In the genomic region with DNA sequence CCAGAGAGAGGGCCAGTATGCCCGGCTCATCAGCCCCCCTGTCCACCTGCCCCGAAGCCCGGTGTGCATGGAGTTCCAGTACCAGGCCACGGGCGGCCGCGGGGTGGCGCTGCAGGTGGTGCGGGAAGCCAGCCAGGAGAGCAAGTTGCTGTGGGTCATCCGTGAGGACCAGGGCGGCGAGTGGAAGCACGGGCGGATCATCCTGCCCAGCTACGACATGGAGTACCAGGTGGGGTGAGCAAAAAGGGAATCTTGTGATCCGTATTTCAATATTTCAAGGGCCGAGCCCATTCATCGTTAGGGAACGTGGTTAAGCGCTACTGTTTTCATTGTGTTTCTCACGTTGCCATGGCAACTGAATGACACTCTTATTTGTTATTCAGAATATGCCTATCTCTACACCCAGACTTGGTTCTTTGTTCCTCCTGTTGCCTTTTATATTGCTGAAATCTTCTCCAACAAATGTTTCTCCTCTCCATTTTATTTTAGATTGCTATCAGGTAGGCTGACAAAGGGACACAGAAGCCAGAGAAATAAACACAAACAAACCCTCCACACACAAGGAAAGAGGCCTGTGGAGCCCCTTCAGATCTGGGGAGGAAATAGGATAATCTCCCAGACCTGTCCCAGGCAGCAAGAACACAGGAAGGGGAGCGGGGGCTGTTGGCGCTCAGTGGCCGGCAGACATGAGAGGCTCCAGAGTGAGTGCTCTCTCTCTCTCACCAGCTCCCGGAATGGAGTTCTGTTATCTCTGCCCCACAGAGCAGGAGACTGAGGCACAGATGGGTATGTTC, we compare ENCODE assay signal across 8 cellular contexts.
DNase-seq lines count a peak whose midpoint lies in the region; ATAC-seq and TF ChIP-seq lines count a peak whose summit lies in the region.

No MANE protein-coding gene starts in this region.

- H3K36me3 Mint-ChIP-seq in activated naive CD4-positive, alpha-beta T cell treated with anti-CD3 and anti-CD28 coated beads for 36 hours (ENCODE audit: low read depth), result no peaks in the 10 kb centered on the region
- H3K36me3 Mint-ChIP-seq in endodermal cell (ENCODE audit: low read depth), result peaks cover 38% of the 10 kb centered on the region

- CTCF ChIA-PET in activated naive CD4-positive, alpha-beta T cell treated with anti-CD3 and anti-CD28 coated beads for 36 hours (lab: Charles Lee), result interaction anchor here (0.8 to 1.4 kb wide), 2 partner anchors 50 to 121 kb away, joined by 4 read pairs; no protein-coding TSS in a partner anchor

- H3K9ac ChIP-seq in endodermal cell (ENCODE audit: extremely low read depth, low read length, poor library complexity, severe bottlenecking) (peak overlapping the region; percentile 35), mesenchymal stem cell (ENCODE audit: low read length) (peak overlapping the region; percentile 76)

- peak overlapping the region; percentile 66 for H4K8ac ChIP-seq in mesenchymal stem cell (ENCODE audit: low read length)

- H3K36me3 ChIP-seq in endodermal cell (ENCODE audit: control insufficient read depth, insufficient read depth, low read length) (peaks cover 67% of the 10 kb centered on the region), mesenchymal stem cell (ENCODE audit: control insufficient read depth in 1 of 2, insufficient read depth in 2 of 2, low read depth in 1 of 2, low read length in 2 of 2) (peaks cover 18 to 50% of the 10 kb centered on the region in 2 experiments), uterus (no peaks in the 10 kb centered on the region)

- peak overlapping the region; percentile 58 to 74 for H3K18ac ChIP-seq in mesenchymal stem cell (ENCODE audit: low read depth in 1 of 2, low read length in 2 of 2)

- no peaks in the 10 kb centered on the region for H3K79me1 ChIP-seq in mesenchymal stem cell (replicated peaks; ENCODE audit: low read length, poor library complexity, severe bottlenecking)

- H3K27me3 ChIP-seq in endodermal cell (ENCODE audit: control insufficient read depth, insufficient read depth, low read length, poor library complexity, severe bottlenecking) (no peaks in the 10 kb centered on the region), mesenchymal stem cell (ENCODE audit: control insufficient read depth in 1 of 2, insufficient read depth in 1 of 2, low read length in 2 of 2) (no peaks in the 10 kb centered on the region), uterus (no peaks in the 10 kb centered on the region)

- peak overlapping the region in 1 of 2 experiments; percentile 68 for H3K14ac ChIP-seq in mesenchymal stem cell (ENCODE audit: low read length in 2 of 2)

- ATAC-seq in HG03135 (IDR thresholded peaks at IDR 0.05; ENCODE audit: unreplicated experiment), result no peak

- peaks cover 15% of the 10 kb centered on the region for H3K27me3 Mint-ChIP-seq in activated naive CD4-positive, alpha-beta T cell treated with anti-CD3 and anti-CD28 coated beads for 36 hours (ENCODE audit: low read depth)
- H3K27me3 Mint-ChIP-seq in endodermal cell (ENCODE audit: insufficient read depth), result no peaks in the 10 kb centered on the region

- intact Hi-C loops in activated naive CD4-positive, alpha-beta T cell treated with anti-CD3 and anti-CD28 coated beads for 36 hours (cut with micrococcal nuclease), result no loop called here
- intact Hi-C loops in uterus (cut with DNase I; ENCODE audit: low total_unique reads), result loop anchor here (10.0 kb wide), 1 partner anchor 121 kb away; no protein-coding TSS in a partner anchor

- H3K27ac ChIP-seq in endodermal cell (ENCODE audit: low read depth, low read length), result peak overlapping the region; percentile 48
- H3K27ac ChIP-seq in mesenchymal stem cell (ENCODE audit: low read length, poor library complexity, severe bottlenecking), result no peak overlapping the region
- H3K27ac ChIP-seq in uterus, result peak overlapping the region; percentile 80 to 89

- H3K4ac ChIP-seq in mesenchymal stem cell (ENCODE audit: low read depth in 1 of 2, low read length in 2 of 2), result peak overlapping the region; percentile 47 to 57

- H2AFZ ChIP-seq in mesenchymal stem cell (ENCODE audit: low read depth, low read length), result no peak overlapping the region

- H3K9me3 ChIP-seq in endodermal cell (ENCODE audit: control insufficient read depth, low read length) (no peaks in the 10 kb centered on the region), mesenchymal stem cell (ENCODE audit: control insufficient read depth, low read length) (no peaks in the 10 kb centered on the region), uterus (no peaks in the 10 kb centered on the region)

- H2BK15ac ChIP-seq in mesenchymal stem cell (ENCODE audit: low read depth, poor library complexity, severe bottlenecking), result peak overlapping the region; percentile 4

- no peak overlapping the region for H3K4me3 Mint-ChIP-seq in activated naive CD4-positive, alpha-beta T cell treated with anti-CD3 and anti-CD28 coated beads for 36 hours
- peak overlapping the region; percentile 39 for H3K4me3 Mint-ChIP-seq in endodermal cell

- no peak overlapping the region for H2BK5ac ChIP-seq in mesenchymal stem cell (ENCODE audit: low read depth, low read length, poor library complexity, severe bottlenecking)

- peak; percentile 97 for TF ChIP-seq CTCF in endodermal cell (conservative IDR thresholded peaks at IDR 0.05)
- peak; percentile 34 to 46 (median 42) for TF ChIP-seq CTCF in uterus (IDR thresholded peaks at IDR 0.05)

- TF ChIP-seq POLR2A in uterus (IDR thresholded peaks at IDR 0.05), result no peak

- H2BK12ac ChIP-seq in mesenchymal stem cell (ENCODE audit: low read length in 2 of 2), result peak overlapping the region; percentile 76 to 86

- no peak overlapping the region for H2AK5ac ChIP-seq in mesenchymal stem cell (ENCODE audit: low read length, severe bottlenecking)

- no peak overlapping the region for H3K4me3 ChIP-seq in endodermal cell (ENCODE audit: low read length)
- H3K4me3 ChIP-seq in mesenchymal stem cell (ENCODE audit: insufficient read depth in 1 of 2, low read depth in 1 of 2, low read length in 2 of 2), result no peak overlapping the region
- no peak overlapping the region for H3K4me3 ChIP-seq in uterus

- H3K4me1 Mint-ChIP-seq in activated naive CD4-positive, alpha-beta T cell treated with anti-CD3 and anti-CD28 coated beads for 36 hours (ENCODE audit: low read depth), result peaks cover 3% of the 10 kb centered on the region
- peaks cover 9% of the 10 kb centered on the region for H3K4me1 Mint-ChIP-seq in endodermal cell

- H3K9me3 Mint-ChIP-seq in activated naive CD4-positive, alpha-beta T cell treated with anti-CD3 and anti-CD28 coated beads for 36 hours, result no peaks in the 10 kb centered on the region
- no peaks in the 10 kb centered on the region for H3K9me3 Mint-ChIP-seq in endodermal cell

- no peak overlapping the region for H3K23ac ChIP-seq in mesenchymal stem cell (ENCODE audit: low read length in 2 of 2)

- no peak overlapping the region for H2BK120ac ChIP-seq in mesenchymal stem cell (ENCODE audit: low read depth, low read length)

- H3K4me2 ChIP-seq in mesenchymal stem cell (ENCODE audit: low read length, poor library complexity, severe bottlenecking), result no peak overlapping the region

- H3K4me1 ChIP-seq in endodermal cell (ENCODE audit: control insufficient read depth, insufficient read depth, low read length) (peaks cover 5% of the 10 kb centered on the region), mesenchymal stem cell (ENCODE audit: control insufficient read depth, insufficient read depth, low read depth, low read length) (peaks cover 8% of the 10 kb centered on the region), uterus (peaks cover 0 to 3% of the 10 kb centered on the region in 2 donors)

- peak; percentile 47 for DNase-seq in activated naive CD4-positive, alpha-beta T cell treated with anti-CD3 and anti-CD28 coated beads for 36 hours
- no peak for DNase-seq in activated naive CD4-positive, alpha-beta T cell treated with anti-CD3 and anti-CD28 coated beads, Interleukin-2, amount 50 U/mL, for 16 hours
- DNase-seq in RKO (ENCODE audit: low spot score) (peak; percentile 58), endodermal cell (peak; percentile 97), mesenchymal stem cell (peak; percentile 97), uterus (peak; percentile 58 to 60), kidney glomerular epithelial cell (lab: John Stamatoyannopoulos, UW) (no peak)

- peak overlapping the region; percentile 77 for H4K91ac ChIP-seq in mesenchymal stem cell (ENCODE audit: low read length)

- 28 to 43% methylated on average over 18 to 25 of the region's 25 CpGs for WGBS in endodermal cell (ENCODE audit: insufficient coverage in 1 of 2, insufficient read length in 1 of 2), 2 experiments
- WGBS in mesenchymal stem cell, result 20% methylated on average over 25 of the region's 25 CpGs

- no peak overlapping the region for H3K27ac Mint-ChIP-seq in activated naive CD4-positive, alpha-beta T cell treated with anti-CD3 and anti-CD28 coated beads for 36 hours
- H3K27ac Mint-ChIP-seq in endodermal cell, result peak overlapping the region; percentile 96

Comparison
In these comparisons a context has a peak if more than half of its experiments do, and no peak if none do; other contexts are left out.
1. DNase-seq: peak in activated naive CD4-positive, alpha-beta T cell treated with anti-CD3 and anti-CD28 coated beads for 36 hours (single experiment), RKO (single experiment), endodermal cell (single experiment), mesenchymal stem cell (single experiment) and uterus (2 of 2); none in activated naive CD4-positive, alpha-beta T cell treated with anti-CD3 and anti-CD28 coated beads, Interleukin-2, amount 50 U/mL, for 16 hours (single experiment) and kidney glomerular epithelial cell (single experiment).